Comparison of ENCODE assay signal across 8 cellular contexts in genomic region chr12:101891462-101891971, GRCh38. TPM values are rescaled to one million over a fixed set of nuclear protein-coding genes. Genes with fewer than 3 reads are reported as not detected.
A peak's percentile ranks its signal among the peaks of the same experiment; 100 is the strongest.
DNase-seq lines count a peak whose midpoint lies in the region; ATAC-seq and TF ChIP-seq lines count a peak whose summit lies in the region.

No MANE protein-coding gene starts in this region.

- TF ChIP-seq CTCF in C4-2B (conservative IDR thresholded peaks at IDR 0.05) (no peak), WTC11 (IDR thresholded peaks at IDR 0.05) (no peak), lung (IDR thresholded peaks at IDR 0.05; ENCODE audit: control extremely low read depth, extremely low read depth) (no peak)

- H3K36me3 Mint-ChIP-seq in WTC11, result no peaks in the 10 kb centered on the region

- CTCF ChIA-PET in WTC11 (lab: Charles Lee), result interaction anchor here (0.6 to 1.5 kb wide), 3 partner anchors 15 to 118 kb away, joined by 3 to 4 read pairs (median 4); no protein-coding TSS in a partner anchor

- H3K27me3 ChIP-seq in lung (ENCODE audit: control insufficient read depth, insufficient read depth), result no peaks in the 10 kb centered on the region

- H3K36me3 ChIP-seq in lung (ENCODE audit: control insufficient read depth in 2 of 2, insufficient read depth in 2 of 2, low read length in 2 of 2), result no peaks in the 10 kb centered on the region

- no peaks in the 10 kb centered on the region for H3K9me3 ChIP-seq in lung (ENCODE audit: control insufficient read depth in 2 of 2, insufficient read depth in 1 of 2, low read length in 1 of 2)

- no peak overlapping the region for H3K27ac Mint-ChIP-seq in WTC11

- H3K9me3 Mint-ChIP-seq in WTC11, result no peaks in the 10 kb centered on the region

- H3K4me3 Mint-ChIP-seq in WTC11, result no peak overlapping the region

- peak overlapping the region; percentile 76 for H3K27ac ChIP-seq in C4-2B
- peak overlapping the region in 1 of 2 donors; percentile 89 for H3K27ac ChIP-seq in lung (ENCODE audit: low read depth in 1 of 2, low read length in 1 of 2)

- DNase-seq in WTC11 (ENCODE audit: low spot score), result no peak
- peak; percentile 64 for DNase-seq in lung (ENCODE audit: low spot score)
- DNase-seq in NCI-H345 (lab: John Stamatoyannopoulos, UW), result no peak
- no peak for DNase-seq in NCI-H2171 (lab: John Stamatoyannopoulos, UW)
- no peak for DNase-seq in hippocampal formation (lab: John Stamatoyannopoulos, UW)

- H3K4me3 ChIP-seq in lung, result no peak overlapping the region

- peaks cover 0 to 7% of the 10 kb centered on the region in 2 donors for H3K4me1 ChIP-seq in lung (ENCODE audit: control insufficient read depth in 2 of 2, insufficient read depth in 2 of 2, low read length in 2 of 2)

- peak; percentile 73 for ATAC-seq in GM19468 (IDR thresholded peaks at IDR 0.05; ENCODE audit: extremely low read depth, unreplicated experiment)
- peak; percentile 70 for ATAC-seq in HG03521 (IDR thresholded peaks at IDR 0.05; ENCODE audit: unreplicated experiment)
- no peak for ATAC-seq in WTC11
- peak; percentile 74 for ATAC-seq in lung (ENCODE audit: insufficient read depth, low FRiP score)

- H3K27me3 Mint-ChIP-seq in WTC11 (ENCODE audit: low read depth), result no peaks in the 10 kb centered on the region

- 3% methylated on average over 3 of the region's 3 CpGs for WGBS in lung, 2 donors

- H3K4me1 Mint-ChIP-seq in WTC11, result peaks cover 9% of the 10 kb centered on the region

- POLR2A ChIA-PET in WTC11 (lab: Charles Lee), result no interaction called here

TF ChIP-seq in WTC11, 78 proteins besides CTCF, POLR2A, EP300 and RAD21:
- TF ChIP-seq CDX4 (CRISPR knock-in tag; IDR thresholded peaks at IDR 0.05; ENCODE audit: borderline replicate concordance), result no peak
- no peak for TF ChIP-seq ESRRA (CRISPR knock-in tag; IDR thresholded peaks at IDR 0.05; ENCODE audit: borderline replicate concordance)
- TF ChIP-seq GABPB1 (CRISPR knock-in tag; IDR thresholded peaks at IDR 0.05), result peak; percentile 53

RNA-seq across cellular contexts. Expression of gene DRAM1, which starts 14.1 kb away (rescaled TPM):
- total RNA-seq in WTC11 (2021) (6.0 to 6.9 TPM (median 6.6 TPM) in 3 replicates), lung (10 to 100 TPM; 68.5 to 80.9 TPM)
- polyA plus RNA-seq in lung, result 10 to 100 TPM; 64.5 to 95.2 TPM
